In genomic region chr9:92726971-92727715, GRCh38 we compare ENCODE assay signal across 1 cellular context.
TF ChIP-seq lines count a peak whose summit lies in the region.

No MANE protein-coding gene starts in this region.

TF ChIP-seq in WTC11, 78 proteins besides CTCF, POLR2A, EP300 and RAD21 (continued from another document):
- TF ChIP-seq AFF4 (CRISPR knock-in tag; IDR thresholded peaks at IDR 0.05; ENCODE audit: borderline replicate concordance) = no peak
- TF ChIP-seq E2F1 (CRISPR knock-in tag; IDR thresholded peaks at IDR 0.05) = no peak
- no peak for TF ChIP-seq JAZF1 (CRISPR knock-in tag; IDR thresholded peaks at IDR 0.05)
- no peak for TF ChIP-seq NR1H2 (CRISPR knock-in tag; IDR thresholded peaks at IDR 0.05)
- no peak for TF ChIP-seq ZNF121 (CRISPR knock-in tag; IDR thresholded peaks at IDR 0.05)
- TF ChIP-seq, protein P1, sequence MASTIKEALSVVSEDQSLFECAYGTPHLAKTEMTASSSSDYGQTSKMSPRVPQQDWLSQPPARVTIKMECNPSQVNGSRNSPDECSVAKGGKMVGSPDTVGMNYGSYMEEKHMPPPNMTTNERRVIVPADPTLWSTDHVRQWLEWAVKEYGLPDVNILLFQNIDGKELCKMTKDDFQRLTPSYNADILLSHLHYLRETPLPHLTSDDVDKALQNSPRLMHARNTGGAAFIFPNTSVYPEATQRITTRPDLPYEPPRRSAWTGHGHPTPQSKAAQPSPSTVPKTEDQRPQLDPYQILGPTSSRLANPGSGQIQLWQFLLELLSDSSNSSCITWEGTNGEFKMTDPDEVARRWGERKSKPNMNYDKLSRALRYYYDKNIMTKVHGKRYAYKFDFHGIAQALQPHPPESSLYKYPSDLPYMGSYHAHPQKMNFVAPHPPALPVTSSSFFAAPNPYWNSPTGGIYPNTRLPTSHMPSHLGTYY (CRISPR knock-in tag; IDR thresholded peaks at IDR 0.05) = no peak
- no peak for TF ChIP-seq ARID4B (CRISPR knock-in tag; IDR thresholded peaks at IDR 0.05; ENCODE audit: borderline replicate concordance)
- no peak for TF ChIP-seq RORB (CRISPR knock-in tag; IDR thresholded peaks at IDR 0.05)
- TF ChIP-seq, protein P2, sequence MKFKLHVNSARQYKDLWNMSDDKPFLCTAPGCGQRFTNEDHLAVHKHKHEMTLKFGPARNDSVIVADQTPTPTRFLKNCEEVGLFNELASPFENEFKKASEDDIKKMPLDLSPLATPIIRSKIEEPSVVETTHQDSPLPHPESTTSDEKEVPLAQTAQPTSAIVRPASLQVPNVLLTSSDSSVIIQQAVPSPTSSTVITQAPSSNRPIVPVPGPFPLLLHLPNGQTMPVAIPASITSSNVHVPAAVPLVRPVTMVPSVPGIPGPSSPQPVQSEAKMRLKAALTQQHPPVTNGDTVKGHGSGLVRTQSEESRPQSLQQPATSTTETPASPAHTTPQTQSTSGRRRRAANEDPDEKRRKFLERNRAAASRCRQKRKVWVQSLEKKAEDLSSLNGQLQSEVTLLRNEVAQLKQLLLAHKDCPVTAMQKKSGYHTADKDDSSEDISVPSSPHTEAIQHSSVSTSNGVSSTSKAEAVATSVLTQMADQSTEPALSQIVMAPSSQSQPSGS (CRISPR knock-in tag; IDR thresholded peaks at IDR 0.05; ENCODE audit: borderline replicate concordance, low read depth) = no peak
- TF ChIP-seq ATF3 (CRISPR knock-in tag; conservative IDR thresholded peaks at IDR 0.05) = no peak
